9 cellular contexts compared by ENCODE assay signal in genomic region chr10:71766717-71767419, GRCh38. TPM values are rescaled to one million over a fixed set of nuclear protein-coding genes. Genes with fewer than 3 reads are reported as not detected.
DNase-seq lines count a peak whose midpoint lies in the region; ATAC-seq, FAIRE-seq and TF ChIP-seq lines count a peak whose summit lies in the region.
"Had no signal": no experiment of that assay in that cellular context is flagged by ENCODE, and none has a peak within 500 bp of the region (broad histone marks: within the 10 kb centered on the region; RNA-seq: fewer than 3 reads in every experiment).

No MANE protein-coding gene starts in this region.

- CTCF ChIA-PET in K562 (lab: Yijun Ruan, JAX; ENCODE audit: low intra/inter-chr PET ratio) = no interaction called here

- intact Hi-C loops in K562 (cut with micrococcal nuclease) = no loop called here

- H3K36me3 ChIP-seq in K562 (ENCODE audit: control insufficient read depth, insufficient read depth, low read length) (no peaks in the 10 kb centered on the region), subcutaneous abdominal adipose tissue (ENCODE audit: control insufficient read depth in 5 of 5, insufficient read depth in 5 of 5, low read length in 5 of 5) (peaks cover 0 to 31% (median 20%) of the 10 kb centered on the region in 5 donors)

- TF ChIP-seq EP300 in K562 (IDR thresholded peaks at IDR 0.05; ENCODE audit: low read length) = no peak

- 32% methylated on average over 10 of the region's 10 CpGs for WGBS in K562 (ENCODE audit: insufficient coverage, low coverage, missing lambda C conversion rate)

- 0 out of 4 replicates have a peak overlapping the region, but pooled peaks of 1 of the 2 experiments have one; percentile 2 for H3K9ac ChIP-seq in K562 (ENCODE audit: insufficient read depth in 1 of 2, low read depth in 2 of 2, low read length in 2 of 2)
- H3K9ac ChIP-seq in subcutaneous abdominal adipose tissue (ENCODE audit: low read length in 5 of 5) = peak overlapping the region in 3 of 5 donors; percentile 2 to 56 (median 17)

- H3K27me3 ChIP-seq in K562 (ENCODE audit: control insufficient read depth in 2 of 2, insufficient read depth in 2 of 2, low read length in 2 of 2) (peaks cover 0 to 6% of the 10 kb centered on the region in 2 experiments; a peak in 2 of 5 replicates), layer of hippocampus (ENCODE audit: control insufficient read depth, insufficient read depth, low read length) (no peaks in the 10 kb centered on the region), subcutaneous abdominal adipose tissue (ENCODE audit: control insufficient read depth in 5 of 5, insufficient read depth in 4 of 5, low read length in 5 of 5) (no peaks in the 10 kb centered on the region)

- no peak for TF ChIP-seq POLR2A in K562 (conservative IDR thresholded peaks at IDR 0.05)

- POLR2A ChIA-PET in K562 (lab: Yijun Ruan, JAX) = interaction anchor here (0.5 to 1.2 kb wide), 10 partner anchors 10 to 209 kb away, joined by 3 to 6 read pairs (median 3); no protein-coding TSS in a partner anchor

- FAIRE-seq in K562 (lab: Jason Lieb, UNC) = no peak
- FAIRE-seq: endometrium had no signal

- H3K9me3 ChIP-seq in K562 (replicated peaks; ENCODE audit: control insufficient read depth, insufficient read depth, low read depth, low read length) (no peaks in the 10 kb centered on the region), subcutaneous abdominal adipose tissue (ENCODE audit: control insufficient read depth in 5 of 5, low read length in 5 of 5) (no peaks in the 10 kb centered on the region)

- H4K20me1 ChIP-seq in K562 (replicated peaks; ENCODE audit: control insufficient read depth, insufficient read depth, low read length) = no peaks in the 10 kb centered on the region; the same call in none of the 2 replicates

- no TSS peak for BruUV-seq in K562 (replicated peaks; lab: Mats Ljungman, UMichigan)

- ATAC-seq in K562 (peak; percentile 59), GM21367 (IDR thresholded peaks at IDR 0.05; ENCODE audit: unreplicated experiment) (no peak), GM19395 (IDR thresholded peaks at IDR 0.05; ENCODE audit: unreplicated experiment) (no peak)

- in situ Hi-C loops in K562 (cut with MboI) = no loop called here

- H2AFZ ChIP-seq in K562 (ENCODE audit: low read depth, low read length) = no peak overlapping the region

- H3K9me1 ChIP-seq in K562 (ENCODE audit: control insufficient read depth, insufficient read depth, low read length) = no peaks in the 10 kb centered on the region

- no peak overlapping the region for H3K4me2 ChIP-seq in K562 (ENCODE audit: insufficient read depth, low read length)

- TF ChIP-seq CTCF in AG09309 (IDR thresholded peaks at IDR 0.05; ENCODE audit: control insufficient read depth, insufficient read depth, low read depth, low read length, missing control alignments) (no peak), K562 (IDR thresholded peaks at IDR 0.05 in 2 of 3, conservative IDR thresholded peaks at IDR 0.05 in 1 of 3; ENCODE audit: insufficient read depth in 2 of 3, low read depth in 1 of 3, low read length in 3 of 3) (no peak)

- H3K4me3 ChIP-seq in AG09309 (ENCODE audit: control insufficient read depth, low read depth, low read length) (no peak overlapping the region), K562 (no peak overlapping the region), subcutaneous abdominal adipose tissue (ENCODE audit: low read depth in 1 of 5, low read length in 5 of 5) (peak overlapping the region in 3 of 5 donors; percentile 27 to 36 (median 30))

- no peaks in the 10 kb centered on the region for H3K79me2 ChIP-seq in K562 (ENCODE audit: control insufficient read depth, insufficient read depth, low read length)

- H3K27ac ChIP-seq in K562 (ENCODE audit: extremely low read depth, low read depth, low read length) (no peak overlapping the region), layer of hippocampus (ENCODE audit: low read depth, low read length) (peak overlapping the region; percentile 65), subcutaneous abdominal adipose tissue (ENCODE audit: low read depth, low read length) (peak overlapping the region; percentile 96)

- H3K4me1 ChIP-seq in K562 (replicated peaks in 1 of 2; ENCODE audit: control insufficient read depth in 2 of 2, insufficient read depth in 2 of 2, low read length in 2 of 2) (peaks cover 31 to 32% of the 10 kb centered on the region in 2 experiments), subcutaneous abdominal adipose tissue (ENCODE audit: control insufficient read depth in 5 of 5, insufficient read depth in 5 of 5, low read length in 5 of 5) (peaks cover 45 to 99% (median 96%) of the 10 kb centered on the region in 5 donors)

- no peak for TF ChIP-seq RAD21 in K562 (CRISPR knock-in tag; conservative IDR thresholded peaks at IDR 0.05 in 1 of 2, IDR thresholded peaks at IDR 0.05 in 1 of 2)

- peak; percentile 87 for DNase-seq in AG09309 (ENCODE audit: low read depth)
- peak in 72 of 76 experiments; percentile 6 to 87 (median 69) for DNase-seq in HUDEP-2 (lab: John Stamatoyannopoulos, UW; ENCODE audit: unreplicated experiment in 76 of 76)
- DNase-seq in K562 (ENCODE audit: extremely low read depth in 1 of 4, low spot score in 3 of 4) = peak; percentile 48 to 76 (median 66)
- DNase-seq in DMS114 treated with DMSO at 0.1 percent for 48 hours (lab: John Stamatoyannopoulos, UW; ENCODE audit: unreplicated experiment) = no peak

TF ChIP-seq in K562, 482 proteins besides CTCF, POLR2A, EP300 and RAD21 (continues in another document):
- TF ChIP-seq ESRRA (IDR thresholded peaks at IDR 0.05; ENCODE audit: borderline replicate concordance, low read depth) = peak; percentile 45; the same call in 1 of the 2 replicates
- TF ChIP-seq FOXJ3 (CRISPR knock-in tag; IDR thresholded peaks at IDR 0.05) = no peak
- no peak for TF ChIP-seq HDAC3 (IDR thresholded peaks at IDR 0.05; ENCODE audit: borderline replicate concordance, partially characterized antibody)
- no peak for TF ChIP-seq ZNF316 (IDR thresholded peaks at IDR 0.05)
- TF ChIP-seq ZNF75A (CRISPR knock-in tag; IDR thresholded peaks at IDR 0.05) = no peak
- no peak for TF ChIP-seq NFATC3 (IDR thresholded peaks at IDR 0.05)
- TF ChIP-seq HNRNPK (IDR thresholded peaks at IDR 0.05; ENCODE audit: low read depth, low read length, poor library complexity, severe bottlenecking) = no peak
- no peak for TF ChIP-seq NR2C1 (IDR thresholded peaks at IDR 0.05)
- 0 out of 2 replicates have a peak, but pooled peaks have one; percentile 61 for TF ChIP-seq NR2C1 (tag; IDR thresholded peaks at IDR 0.05)
- no peak for TF ChIP-seq POLR2H (tag; IDR thresholded peaks at IDR 0.05; ENCODE audit: low read depth)
- TF ChIP-seq SRSF1 (IDR thresholded peaks at IDR 0.05; ENCODE audit: low read depth, low read length) = no peak
- TF ChIP-seq PHB2 (IDR thresholded peaks at IDR 0.05; ENCODE audit: low read depth) = no peak
- TF ChIP-seq ZSCAN32 (CRISPR knock-in tag; IDR thresholded peaks at IDR 0.05) = no peak
- TF ChIP-seq XRCC3 (IDR thresholded peaks at IDR 0.05) = no peak
- TF ChIP-seq HDAC2 (IDR thresholded peaks at IDR 0.05) = no peak
- no peak for TF ChIP-seq ATF7 (IDR thresholded peaks at IDR 0.05)
- TF ChIP-seq CBFB (CRISPR knock-in tag; IDR thresholded peaks at IDR 0.05) = no peak
- no peak for TF ChIP-seq ZFP1 (CRISPR knock-in tag; IDR thresholded peaks at IDR 0.05)

RNA-seq across cellular contexts. Expression of gene VSIR, which starts 6.5 kb away (rescaled TPM):
- 4.2 and 14.4 TPM in 2 replicates for total RNA-seq in K562 (2011; cell fraction: chromatin; rRNA removed; ENCODE audit: low replicate concordance)
- 9.6 and 14.8 TPM in 2 replicates for total RNA-seq in K562 (2011; cell fraction: nucleolus; rRNA removed)
- total RNA-seq in K562 (2011; cell fraction: nucleoplasm; rRNA removed) = 9.2 and 10.6 TPM in 2 replicates
- total RNA-seq in K562 (2014; rRNA removed) (12.7 and 13.1 TPM in 2 replicates), K562 (2014; rRNA removed; fragmentation: Illumina TruSeq; extraction: Trizol) (2.4 and 3.0 TPM in 2 replicates), K562 (2015; rRNA removed; fragmentation: Illumina TruSeq; extraction: Trizol) (20.1 and 20.5 TPM in 2 replicates), K562 (2021) (15.2 and 15.7 TPM in 2 replicates)
- polyA plus RNA-seq in K562 (2011; rRNA removed) (6.3 and 7.9 TPM in 2 replicates), K562 (2014; fragmentation: Illumina TruSeq; extraction: Trizol) (12.1 and 15.1 TPM in 2 replicates), K562 (2014; fragmentation: Nextera tagmentation; extraction: Ambion mirVana) (under 1 TPM; 0.14 to 0.41 TPM), K562 (2014; rRNA removed) (9.3 and 12.6 TPM in 2 replicates)
- 4.8 and 19.8 TPM in 2 replicates for polyA plus RNA-seq in K562 (2011; cell fraction: cytosol; rRNA removed)
- polyA plus RNA-seq in K562 (2011; cell fraction: nucleus; rRNA removed) = 7.5 and 24.7 TPM in 2 replicates
- 17.5 and 209 TPM in 2 replicates for polyA plus RNA-seq in K562 (2012)
- 2.1 and 6.2 TPM in 2 replicates for polyA minus RNA-seq in K562 (2011; rRNA and poly(A)+ RNA removed)
- 4.9 and 8.1 TPM in 2 replicates for polyA minus RNA-seq in K562 (2011; cell fraction: cytosol; rRNA and poly(A)+ RNA removed)
- 6.1 and 8.9 TPM in 2 replicates for polyA minus RNA-seq in K562 (2011; cell fraction: nucleus; rRNA and poly(A)+ RNA removed)

RNA-seq across cellular contexts. Expression of gene C10orf105, which starts 47.3 kb away (rescaled TPM):
- 0.09 TPM in 1 of 2 replicates, not detected in the other for total RNA-seq in K562 (2011; cell fraction: chromatin; rRNA removed; ENCODE audit: low replicate concordance)
- total RNA-seq in K562 (2011; cell fraction: nucleolus; rRNA removed) = 0.17 TPM in 1 of 2 replicates, not detected in the other
- total RNA-seq in K562 (2011; cell fraction: nucleoplasm; rRNA removed) = not detected in 2 replicates
- total RNA-seq in K562 (2014; rRNA removed) = not detected in 2 replicates
- total RNA-seq in K562 (2014; rRNA removed; fragmentation: Illumina TruSeq; extraction: Trizol) = 0.03 and 0.04 TPM in 2 replicates
- total RNA-seq in K562 (2015; rRNA removed; fragmentation: Illumina TruSeq; extraction: Trizol) = 0.15 and 0.25 TPM in 2 replicates
- total RNA-seq in K562 (2021) = 0.09 TPM in 2 replicates
- 0.04 TPM in 2 replicates for polyA plus RNA-seq in K562 (2011; rRNA removed)
- 0.01 and 0.12 TPM in 2 replicates for polyA plus RNA-seq in K562 (2011; cell fraction: cytosol; rRNA removed)
- polyA plus RNA-seq in K562 (2011; cell fraction: nucleus; rRNA removed) = 0.10 TPM in 1 of 2 replicates, not detected in the other
- polyA plus RNA-seq in K562 (2012) = 0.40 and 0.58 TPM in 2 replicates
- 0.03 and 0.07 TPM in 2 replicates for polyA plus RNA-seq in K562 (2014; fragmentation: Illumina TruSeq; extraction: Trizol)
- not detected for polyA plus RNA-seq in K562 (2014; fragmentation: Nextera tagmentation; extraction: Ambion mirVana)
- polyA plus RNA-seq in K562 (2014; rRNA removed) = 0.04 and 0.11 TPM in 2 replicates
- polyA minus RNA-seq in K562 (2011; rRNA and poly(A)+ RNA removed) = 0.18 TPM in 1 of 2 replicates, not detected in the other
- 0.19 TPM in 1 of 2 replicates, not detected in the other for polyA minus RNA-seq in K562 (2011; cell fraction: cytosol; rRNA and poly(A)+ RNA removed)
- under 0.01 and 0.11 TPM in 2 replicates for polyA minus RNA-seq in K562 (2011; cell fraction: nucleus; rRNA and poly(A)+ RNA removed)

Comparison
In these comparisons a context has a peak if more than half of its experiments do, and no peak if none do; other contexts are left out.
1. H3K4me3 ChIP-seq: peak in subcutaneous abdominal adipose tissue (3 of 5); none in AG09309 (single experiment) and K562 (single experiment).